22 cellular contexts compared by ENCODE assay signal in genomic region chrX:12788645-12789044, GRCh38. TPM values are rescaled to one million over a fixed set of nuclear protein-coding genes. Genes with fewer than 3 reads are reported as not detected.
DNase-seq lines count a peak whose midpoint lies in the region; ATAC-seq, FAIRE-seq and TF ChIP-seq lines count a peak whose summit lies in the region.
"Had no signal": no experiment of that assay in that cellular context is flagged by ENCODE, and none has a peak within 500 bp of the region (broad histone marks: within the 10 kb centered on the region; RNA-seq: fewer than 3 reads in every experiment).

No MANE protein-coding gene starts in this region.

- H3K27me3 Mint-ChIP-seq in CD4-positive, alpha-beta T cell = no peaks in the 10 kb centered on the region
- H3K27me3 Mint-ChIP-seq: B cell; CD4-positive, alpha-beta memory T cell had no signal

- H3K9ac ChIP-seq in K562 (ENCODE audit: insufficient read depth in 1 of 2, low read depth in 2 of 2, low read length in 2 of 2) = no peak overlapping the region
- H3K9ac ChIP-seq: BLaER1 treated with 17β-estradiol and CSF1 and Interleukin-3, amounts not matched to agents 10 nM and 100 nM had no signal

- H3K4me2 ChIP-seq in K562 (ENCODE audit: insufficient read depth, low read length) = no peak overlapping the region
- H3K4me2 ChIP-seq: A549; BLaER1 treated with 17β-estradiol and CSF1 and Interleukin-3, amounts not matched to agents 10 nM and 100 nM had no signal

- no peak overlapping the region for H2AFZ ChIP-seq in K562 (ENCODE audit: low read depth, low read length)

- H3K9me3 Mint-ChIP-seq in CD4-positive, alpha-beta T cell = no peaks in the 10 kb centered on the region

- H3K4me1 ChIP-seq in K562 (replicated peaks in 1 of 2; ENCODE audit: control insufficient read depth in 2 of 2, insufficient read depth in 2 of 2, low read length in 2 of 2) = peaks cover 2 to 13% of the 10 kb centered on the region in 2 experiments; a peak in 4 of 5 replicates

- H3K27me3 ChIP-seq in CD4-positive, alpha-beta T cell (ENCODE audit: control insufficient read depth, insufficient read depth, low read length) = no peaks in the 10 kb centered on the region
- peaks cover 0 to 2% of the 10 kb centered on the region in 2 experiments; a peak in 2 of 5 replicates for H3K27me3 ChIP-seq in K562 (ENCODE audit: control insufficient read depth in 2 of 2, insufficient read depth in 2 of 2, low read length in 2 of 2)

- 25% methylated on average over 1 of the region's 1 CpG for WGBS in K562 (ENCODE audit: insufficient coverage, low coverage, missing lambda C conversion rate)

- no peak for TF ChIP-seq RAD21 in K562 (CRISPR knock-in tag; conservative IDR thresholded peaks at IDR 0.05 in 1 of 2, IDR thresholded peaks at IDR 0.05 in 1 of 2)

- CTCF ChIA-PET in CD4-positive, alpha-beta T cell (lab: Charles Lee) = no interaction called here
- CTCF ChIA-PET in K562 (lab: Yijun Ruan, JAX; ENCODE audit: low intra/inter-chr PET ratio) = no interaction called here

- TF ChIP-seq POLR2A in K562 (conservative IDR thresholded peaks at IDR 0.05) = no peak

- H4K20me1 ChIP-seq in K562 (replicated peaks; ENCODE audit: control insufficient read depth, insufficient read depth, low read length) = no peaks in the 10 kb centered on the region

- TF ChIP-seq CTCF in CD4-positive, alpha-beta T cell (IDR thresholded peaks at IDR 0.05) = no peak
- no peak for TF ChIP-seq CTCF in K562 (IDR thresholded peaks at IDR 0.05 in 2 of 3, conservative IDR thresholded peaks at IDR 0.05 in 1 of 3; ENCODE audit: insufficient read depth in 2 of 3, low read depth in 1 of 3, low read length in 3 of 3)

- H3K36me3 Mint-ChIP-seq in CD4-positive, alpha-beta T cell (ENCODE audit: low read depth) = peaks cover 7% of the 10 kb centered on the region
- H3K36me3 Mint-ChIP-seq: CD4-positive, alpha-beta memory T cell had no signal

- TF ChIP-seq EP300 in K562 (IDR thresholded peaks at IDR 0.05; ENCODE audit: low read length) = no peak

- no peak overlapping the region for H3K27ac Mint-ChIP-seq in CD4-positive, alpha-beta T cell
- H3K27ac Mint-ChIP-seq: B cell; CD4-positive, alpha-beta memory T cell had no signal

- BruUV-seq in K562 (replicated peaks; lab: Mats Ljungman, UMichigan) = no TSS peak

- intact Hi-C loops in CD4-positive, alpha-beta T cell (cut with DNase I, micrococcal nuclease) = no loop called here
- intact Hi-C loops in K562 (cut with micrococcal nuclease) = no loop called here

- H3K4me3 Mint-ChIP-seq in CD4-positive, alpha-beta T cell = peak overlapping the region; percentile 48
- H3K4me3 Mint-ChIP-seq: B cell had no signal

- in situ Hi-C loops in K562 (cut with MboI) = no loop called here

- POLR2A ChIA-PET in CD4-positive, alpha-beta T cell (lab: Charles Lee) = no interaction called here
- POLR2A ChIA-PET in K562 (lab: Yijun Ruan, JAX) = interaction anchor here (1.2 kb wide), 1 partner anchor 14 kb away, joined by 3 read pairs; no protein-coding TSS in a partner anchor

- peaks cover 24% of the 10 kb centered on the region for H3K79me2 ChIP-seq in K562 (ENCODE audit: control insufficient read depth, insufficient read depth, low read length)

- peaks cover 9% of the 10 kb centered on the region; the same call in 2 of the 3 replicates for H3K36me3 ChIP-seq in K562 (ENCODE audit: control insufficient read depth, insufficient read depth, low read length)
- H3K36me3 ChIP-seq: BLaER1 treated with 17β-estradiol and CSF1 and Interleukin-3, amounts not matched to agents 10 nM and 100 nM had no signal

- H3K27ac ChIP-seq in CD4-positive, alpha-beta T cell (ENCODE audit: low read depth, low read length) = no peak overlapping the region
- no peak overlapping the region for H3K27ac ChIP-seq in K562 (ENCODE audit: extremely low read depth, low read depth, low read length)
- H3K27ac ChIP-seq: 22Rv1; A549; BLaER1 treated with 17β-estradiol and CSF1 and Interleukin-3, amounts not matched to agents 10 nM and 100 nM; C4-2B had no signal

- H3K4me3 ChIP-seq in K562 = no peak overlapping the region
- H3K4me3 ChIP-seq: A549; BLaER1 treated with 17β-estradiol and CSF1 and Interleukin-3, amounts not matched to agents 10 nM and 100 nM; GM12878 had no signal

- peaks cover 26% of the 10 kb centered on the region for H3K4me1 Mint-ChIP-seq in CD4-positive, alpha-beta T cell (ENCODE audit: low read depth)

- no peaks in the 10 kb centered on the region for H3K9me3 ChIP-seq in CD4-positive, alpha-beta T cell (ENCODE audit: control insufficient read depth, low read length)
- H3K9me3 ChIP-seq in K562 (replicated peaks; ENCODE audit: control insufficient read depth, insufficient read depth, low read depth, low read length) = peaks cover 9% of the 10 kb centered on the region; the same call in 1 of the 2 replicates
- H3K9me3 ChIP-seq: A549 had no signal

- no peaks in the 10 kb centered on the region for H3K9me1 ChIP-seq in K562 (ENCODE audit: control insufficient read depth, insufficient read depth, low read length)

- DNase-seq in CD4-positive, alpha-beta T cell = no peak
- DNase-seq in OCI-M1 (lab: John Stamatoyannopoulos, UW) = peak; percentile 2
- DNase-seq in K562 (ENCODE audit: extremely low read depth in 1 of 4, low spot score in 3 of 4) = peak in 2 of 4 experiments; percentile 7 to 31
- no peak for DNase-seq in NCI-H1092 treated with DMSO at 0.1 percent for 48 hours (lab: John Stamatoyannopoulos, UW)
- DNase-seq: AML-193; CD4-positive, alpha-beta memory T cell; CD8-positive, alpha-beta memory T cell; COR-L47; DMS 273 treated with DMSO at 0.1 percent for 48 hours; DMS153; DMS53; DMS79; DND-41; EL; GDM1 had no signal

- peak; percentile 51 for FAIRE-seq in K562 (lab: Jason Lieb, UNC)
- FAIRE-seq: A549, GM12878 had no signal

- ATAC-seq in CD4-positive, alpha-beta T cell (ENCODE audit: poor library complexity) = no peak
- ATAC-seq in K562 (no peak), GM18873 (IDR thresholded peaks at IDR 0.05; ENCODE audit: low FRiP score, unreplicated experiment) (no peak)
- ATAC-seq: A549, GM12878 had no signal

TF ChIP-seq in K562, 482 proteins besides CTCF, POLR2A, EP300 and RAD21 (continues in another document):
- peak; percentile 16; the same call in 1 of the 2 replicates for TF ChIP-seq NCOR1 (IDR thresholded peaks at IDR 0.05)
- TF ChIP-seq DEAF1 (CRISPR knock-in tag; IDR thresholded peaks at IDR 0.05) = no peak
- TF ChIP-seq ZNF253 (CRISPR knock-in tag; conservative IDR thresholded peaks at IDR 0.05) = no peak
- peak; percentile 46 to 76 for TF ChIP-seq TRIM24 (IDR thresholded peaks at IDR 0.05)
- peak in 2 of 3 experiments; percentile 12 to 80 for TF ChIP-seq YY1 (IDR thresholded peaks at IDR 0.05; ENCODE audit: borderline replicate concordance in 1 of 3, control insufficient read depth in 1 of 3, extremely low read depth in 1 of 3, insufficient read depth in 3 of 3, insufficient read length in 1 of 3, insufficient replicate concordance in 2 of 3, low read depth in 1 of 3, low read length in 2 of 3)
- peak; percentile 47; the same call in 1 of the 2 replicates for TF ChIP-seq TEAD4 (IDR thresholded peaks at IDR 0.05; ENCODE audit: low read length)
- TF ChIP-seq TEAD4 (CRISPR knock-in tag; IDR thresholded peaks at IDR 0.05; ENCODE audit: borderline replicate concordance) = no peak
- peak; percentile 50; the same call in 1 of the 2 replicates for TF ChIP-seq CBFA2T2 (conservative IDR thresholded peaks at IDR 0.05)
- TF ChIP-seq ARID1B (IDR thresholded peaks at IDR 0.05) = peak; percentile 43
- 0 out of 2 replicates have a peak, but pooled peaks have one; percentile 16 for TF ChIP-seq EHMT2 (IDR thresholded peaks at IDR 0.05)

RNA-seq across cellular contexts. Expression of gene PRPS2, which starts 2.6 kb away (rescaled TPM):
- total RNA-seq in CD4-positive, alpha-beta T cell = 10 to 100 TPM; 13.2 to 17.7 TPM
- 17.4 and 22.8 TPM in 2 replicates for total RNA-seq in K562 (2011; cell fraction: chromatin; rRNA removed; ENCODE audit: low replicate concordance)
- 10.5 and 13.6 TPM in 2 replicates for total RNA-seq in K562 (2011; cell fraction: nucleolus; rRNA removed)
- 14.6 and 24.0 TPM in 2 replicates for total RNA-seq in K562 (2011; cell fraction: nucleoplasm; rRNA removed)
- total RNA-seq in K562 (2014; rRNA removed) (58.9 and 59.4 TPM in 2 replicates), K562 (2014; rRNA removed; fragmentation: Illumina TruSeq; extraction: Trizol) (76.3 and 80.4 TPM in 2 replicates), K562 (2015; rRNA removed; fragmentation: Illumina TruSeq; extraction: Trizol) (58.1 and 62.1 TPM in 2 replicates), K562 (2021) (84.2 and 85.0 TPM in 2 replicates)
- polyA plus RNA-seq in K562 (2011; rRNA removed) (40.5 and 68.6 TPM in 2 replicates), K562 (2014; fragmentation: Illumina TruSeq; extraction: Trizol) (60.9 and 61.9 TPM in 2 replicates), K562 (2014; fragmentation: Nextera tagmentation; extraction: Ambion mirVana) (10 to 100 TPM; 60.9 to 62.7 TPM), K562 (2014; rRNA removed) (50.3 and 51.2 TPM in 2 replicates)
- 42.0 and 52.5 TPM in 2 replicates for polyA plus RNA-seq in K562 (2011; cell fraction: cytosol; rRNA removed)
- 23.4 and 28.4 TPM in 2 replicates for polyA plus RNA-seq in K562 (2011; cell fraction: nucleus; rRNA removed)
- 41.3 and 48.9 TPM in 2 replicates for polyA plus RNA-seq in K562 (2012)
- 91.5 and 159 TPM in 2 replicates for polyA minus RNA-seq in K562 (2011; rRNA and poly(A)+ RNA removed)
- 64.9 and 92.6 TPM in 2 replicates for polyA minus RNA-seq in K562 (2011; cell fraction: cytosol; rRNA and poly(A)+ RNA removed)
- 20.3 and 20.7 TPM in 2 replicates for polyA minus RNA-seq in K562 (2011; cell fraction: nucleus; rRNA and poly(A)+ RNA removed)
